ENCODE assay signal across 14 cellular contexts in the genomic region with DNA sequence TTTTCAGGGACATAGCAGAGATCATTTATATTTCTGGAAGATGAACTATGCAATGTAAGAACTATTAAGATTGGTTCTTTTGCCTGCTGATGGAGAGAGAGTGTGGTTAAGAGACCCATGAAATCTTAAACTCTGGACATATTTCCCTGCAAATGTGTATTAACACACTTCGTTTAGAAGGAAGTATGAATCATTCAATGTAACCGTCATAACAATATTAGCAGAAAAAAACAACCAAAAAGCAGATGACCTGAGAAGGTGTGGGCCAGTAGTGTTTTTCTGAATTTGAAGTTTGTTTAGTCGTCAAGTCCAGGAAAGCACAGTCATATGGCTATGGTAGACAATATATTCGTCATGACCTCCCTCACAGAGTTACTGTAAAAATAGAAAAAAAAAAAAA. TPM values are rescaled to one million over a fixed set of nuclear protein-coding genes. Genes with fewer than 3 reads are reported as not detected.
A peak's percentile ranks its signal among the peaks of the same experiment; 100 is the strongest.
DNase-seq lines count a peak whose midpoint lies in the region; TF ChIP-seq lines count a peak whose summit lies in the region.
"Had no signal": no experiment of that assay in that cellular context is flagged by ENCODE, and none has a peak within 500 bp of the region (broad histone marks: within the 10 kb centered on the region; RNA-seq: fewer than 3 reads in every experiment).

No MANE protein-coding gene starts in this region.

- H3K36me3 ChIP-seq in left ventricle myocardium inferior (no peaks in the 10 kb centered on the region), OCI-LY7 (ENCODE audit: insufficient read depth, low read length) (no peaks in the 10 kb centered on the region)

- H3K4me1 ChIP-seq in left ventricle myocardium inferior (no peaks in the 10 kb centered on the region), OCI-LY7 (ENCODE audit: insufficient read depth, low read length, poor library complexity, severe bottlenecking) (no peaks in the 10 kb centered on the region)

- CTCF ChIA-PET in OCI-LY7 (lab: Charles Lee; ENCODE audit: unreplicated experiment), result no interaction called here

- H3K9me2 ChIP-seq in OCI-LY7 (ENCODE audit: insufficient read depth, low read length), result no peaks in the 10 kb centered on the region

- POLR2A ChIA-PET in OCI-LY7 (lab: Charles Lee), result no interaction called here

- H3K4me3 ChIP-seq in WI38 (ENCODE audit: low read depth, low read length) (peak overlapping the region; percentile 22; the same call in 1 of the 2 replicates), left ventricle myocardium inferior (no peak overlapping the region), OCI-LY7 (ENCODE audit: low read depth, low read length, poor library complexity, severe bottlenecking) (no peak overlapping the region)

- no peak overlapping the region for H2AFZ ChIP-seq in OCI-LY7 (ENCODE audit: low read length)

- intact Hi-C loops in left ventricle myocardium inferior (cut with micrococcal nuclease), result no loop called here
- intact Hi-C loops in OCI-LY7 (cut with micrococcal nuclease; ENCODE audit: unreplicated experiment), result no loop called here

- H3K79me2 ChIP-seq in OCI-LY7 (ENCODE audit: insufficient read depth, low read depth, low read length), result no peaks in the 10 kb centered on the region

- no peaks in the 10 kb centered on the region for H3K9me3 ChIP-seq in left ventricle myocardium inferior (replicated peaks)
- H3K9me3 ChIP-seq in OCI-LY7 (ENCODE audit: low read length), result no peaks in the 10 kb centered on the region

- H3K27ac ChIP-seq in left ventricle myocardium inferior (replicated peaks) (no peak overlapping the region), OCI-LY7 (ENCODE audit: low read depth, low read length, poor library complexity, severe bottlenecking) (no peak overlapping the region)

- H4K20me1 ChIP-seq in OCI-LY7 (ENCODE audit: insufficient read depth, low read length), result no peaks in the 10 kb centered on the region

- DNase-seq in HS-5 (ENCODE audit: low read depth), result peak; percentile 35
- peak; percentile 48 for DNase-seq in fibroblast of peridontal ligament (ENCODE audit: extremely low read depth)
- peak; percentile 28 for DNase-seq in renal cortical epithelial cell (ENCODE audit: low read depth)
- DNase-seq in left ventricle myocardium inferior, result no peak
- no peak for DNase-seq in activated gamma-delta T cell (lab: John Stamatoyannopoulos, UW)
- no peak for DNase-seq in OCI-LY7 (ENCODE audit: low spot score)
- DNase-seq: CD4-positive, alpha-beta memory T cell; naive B cell; NCI-H146; NCI-H526; small intestine; substantia nigra had no signal

- TF ChIP-seq CTCF in WI38 (IDR thresholded peaks at IDR 0.05; ENCODE audit: low read depth, low read length), result no peak
- no peak for TF ChIP-seq CTCF in left ventricle myocardium inferior (IDR thresholded peaks at IDR 0.05; ENCODE audit: borderline replicate concordance)
- no peak for TF ChIP-seq CTCF in OCI-LY7 (conservative IDR thresholded peaks at IDR 0.05; ENCODE audit: low read length)

- H3K27me3 ChIP-seq in left ventricle myocardium inferior (ENCODE audit: low read depth), result no peaks in the 10 kb centered on the region

- no peak overlapping the region for H3K4me2 ChIP-seq in OCI-LY7 (ENCODE audit: low read length)

- BruUV-seq in OCI-LY7 (replicated peaks; lab: Mats Ljungman, UMichigan), result no TSS peak

RNA-seq across cellular contexts. Expression of a gene that starts 2.5 kb away (rescaled TPM):
- not detected in 2 replicates for total RNA-seq in renal cortical epithelial cell
- not detected for total RNA-seq in left ventricle myocardium inferior
- not detected in 2 replicates for total RNA-seq in OCI-LY7 (2014; rRNA removed; shearing (Covaris generic))
- total RNA-seq in OCI-LY7 (2022), result not detected in 2 replicates
- total RNA-seq: activated naive CD4-positive, alpha-beta T cell treated with anti-CD3 and anti-CD28 coated beads, Interleukin-2, amount 50 U/mL, for 72 hours; CD4-positive, alpha-beta memory T cell had no signal

Comparison
In these comparisons a context has a peak if more than half of its experiments do, and no peak if none do; other contexts are left out.
1. DNase-seq: peak in HS-5 (single experiment), fibroblast of peridontal ligament (single experiment) and renal cortical epithelial cell (single experiment); none in left ventricle myocardium inferior (single experiment), activated gamma-delta T cell (single experiment) and OCI-LY7 (single experiment).